In the genomic region with DNA sequence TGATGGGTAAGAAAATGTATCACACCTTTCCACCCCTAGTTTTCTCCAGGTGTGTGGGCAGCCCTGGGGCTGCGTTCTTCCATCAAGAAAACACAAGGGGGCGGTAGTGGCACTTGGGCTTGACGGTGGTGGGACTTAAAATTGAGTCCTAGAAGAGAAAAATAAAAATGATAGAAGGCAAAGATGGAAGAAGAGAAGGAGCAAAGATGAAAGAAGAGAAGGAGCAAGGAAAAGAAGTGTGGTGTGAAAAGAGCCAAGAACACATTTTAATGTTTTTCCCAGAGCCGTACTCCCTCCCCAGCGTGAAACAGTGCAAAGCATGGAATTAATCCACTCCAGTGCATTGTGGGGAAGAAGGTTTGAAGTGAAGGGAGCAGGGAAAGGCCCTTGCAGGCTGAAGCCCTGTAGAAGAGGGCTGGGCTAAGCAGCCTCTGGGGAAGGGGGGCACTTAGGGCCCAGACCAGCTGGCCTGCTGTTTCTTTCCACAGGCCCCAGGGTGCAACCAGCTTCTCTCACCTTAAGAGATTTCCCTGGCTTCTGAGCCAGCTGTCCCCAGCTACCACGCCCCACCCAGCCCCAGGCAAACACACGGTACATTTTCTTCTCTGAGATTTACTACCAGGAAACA, we compare ENCODE assay signal across 9 cellular contexts.
DNase-seq lines count a peak whose midpoint lies in the region; ATAC-seq and TF ChIP-seq lines count a peak whose summit lies in the region.
"Had no signal": no experiment of that assay in that cellular context is flagged by ENCODE, and none has a peak within 500 bp of the region (broad histone marks: within the 10 kb centered on the region; RNA-seq: fewer than 3 reads in every experiment).

No MANE protein-coding gene starts in this region.

- H2AFZ ChIP-seq in osteoblast (ENCODE audit: low read length), result peak overlapping the region; percentile 88

- H3K4me1 ChIP-seq in osteoblast (ENCODE audit: insufficient read depth, low read length), result peaks cover 4% of the 10 kb centered on the region

- H3K27ac Mint-ChIP-seq in HFFc6, result peak overlapping the region; percentile 10
- H3K27ac Mint-ChIP-seq: IgD-negative memory B cell had no signal

- intact Hi-C loops in posterior vena cava (cut with DNase I), result loop anchor here (5.0 kb wide), 2 partner anchors 256 to 496 kb away; partner anchors contain the start of gene RNF152 (in 2 of the 2)

- no peaks in the 10 kb centered on the region for H3K27me3 Mint-ChIP-seq in HFFc6 (ENCODE audit: insufficient read depth)

- peak; percentile 97 for TF ChIP-seq CTCF in HFFc6 (IDR thresholded peaks at IDR 0.05)
- peak; percentile 86 for TF ChIP-seq CTCF in foreskin fibroblast (IDR thresholded peaks at IDR 0.05; ENCODE audit: low read depth, low read length)
- peak; percentile 98 for TF ChIP-seq CTCF in osteoblast (IDR thresholded peaks at IDR 0.05; ENCODE audit: extremely low read depth, low read depth, low read length)

- H3K4me3 Mint-ChIP-seq in HFFc6, result peak overlapping the region; percentile 22; the same call in 1 of the 2 replicates
- H3K4me3 Mint-ChIP-seq: IgD-negative memory B cell had no signal

- H3K9me3 Mint-ChIP-seq in HFFc6, result no peaks in the 10 kb centered on the region

- H3K79me2 ChIP-seq in osteoblast (ENCODE audit: insufficient read depth, low read length), result no peaks in the 10 kb centered on the region

- peaks cover 20% of the 10 kb centered on the region for H3K4me1 Mint-ChIP-seq in HFFc6 (ENCODE audit: low read depth)
- H3K4me1 Mint-ChIP-seq: IgD-negative memory B cell had no signal

- H3K36me3 Mint-ChIP-seq in HFFc6 (ENCODE audit: low read depth), result no peaks in the 10 kb centered on the region
- H3K36me3 Mint-ChIP-seq: IgD-negative memory B cell had no signal

- H3K4me2 ChIP-seq in osteoblast (ENCODE audit: insufficient read depth, low read length), result peak overlapping the region; percentile 70

- no peaks in the 10 kb centered on the region for H3K36me3 ChIP-seq in osteoblast (ENCODE audit: insufficient read depth, low read length)

- H3K9me3 ChIP-seq in osteoblast (ENCODE audit: low read depth, low read length), result no peaks in the 10 kb centered on the region

- H3K4me3 ChIP-seq in foreskin fibroblast (ENCODE audit: low read depth in 1 of 2, low read length in 2 of 2) (no peak overlapping the region), osteoblast (ENCODE audit: insufficient read depth, low read length) (peak overlapping the region; percentile 33)

- no peaks in the 10 kb centered on the region for H4K20me1 ChIP-seq in osteoblast (ENCODE audit: insufficient read depth, low read length)

- ATAC-seq in GM19397 (IDR thresholded peaks at IDR 0.05; ENCODE audit: unreplicated experiment), result no peak

- no peak overlapping the region for H3K27ac ChIP-seq in osteoblast (ENCODE audit: low read depth, low read length)

- H3K27me3 ChIP-seq in osteoblast (ENCODE audit: insufficient read depth, low read length), result no peaks in the 10 kb centered on the region

- DNase-seq in COLO668 (lab: John Stamatoyannopoulos, UW; ENCODE audit: unreplicated experiment), result peak; percentile 45
- peak; percentile 41 for DNase-seq in HFFc6
- DNase-seq in NCI-H2227 (lab: John Stamatoyannopoulos, UW; ENCODE audit: unreplicated experiment), result peak; percentile 64
- DNase-seq in activated T-cell treated with anti-CD3 and anti-CD28 coated beads for 24 hours (ENCODE audit: low read depth), result peak; percentile 8
- peak; percentile 35 to 78 for DNase-seq in foreskin fibroblast
- peak; percentile 58 for DNase-seq in osteoblast (ENCODE audit: insufficient read length, low spot score, missing footprints)
- no peak for DNase-seq in posterior vena cava (ENCODE audit: low spot score)
